26 cellular contexts compared by ENCODE assay signal in the genomic region with DNA sequence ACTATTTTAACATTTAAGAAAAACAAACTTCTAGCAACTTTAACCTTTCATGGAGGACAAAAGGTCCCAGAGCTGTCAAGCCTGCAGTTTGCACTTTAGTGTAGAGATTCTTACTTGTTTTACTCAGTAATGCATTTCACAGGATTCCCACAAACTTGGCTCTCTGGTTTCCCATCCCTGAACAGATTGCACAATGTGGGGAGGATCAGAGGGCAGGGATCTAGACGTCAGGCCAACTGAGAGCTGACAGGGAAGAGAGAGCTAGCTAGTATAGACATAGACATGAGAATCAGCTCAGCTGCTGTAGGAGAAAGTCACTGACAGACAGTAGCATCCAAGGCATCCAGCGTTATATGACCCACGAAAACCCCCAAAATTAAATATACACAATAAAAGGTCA. TPM values are rescaled to one million over a fixed set of nuclear protein-coding genes. Genes with fewer than 3 reads are reported as not detected.
DNase-seq lines count a peak whose midpoint lies in the region; ATAC-seq, FAIRE-seq and TF ChIP-seq lines count a peak whose summit lies in the region.
"Had no signal": no experiment of that assay in that cellular context is flagged by ENCODE, and none has a peak within 500 bp of the region (broad histone marks: within the 10 kb centered on the region; RNA-seq: fewer than 3 reads in every experiment).

No MANE protein-coding gene starts in this region.

- H3K36me3 ChIP-seq in brain microvascular endothelial cell (replicated peaks), result no peaks in the 10 kb centered on the region

- no peak overlapping the region for H3K4me2 ChIP-seq in A549

- TF ChIP-seq CTCF in A549 (IDR thresholded peaks at IDR 0.05), result no peak
- TF ChIP-seq CTCF in brain microvascular endothelial cell (IDR thresholded peaks at IDR 0.05; ENCODE audit: low read depth, low read length, missing control alignments), result no peak

- FAIRE-seq in A549 (lab: Jason Lieb, UNC), result no peak
- FAIRE-seq: islet of Langerhans had no signal

- DNase-seq in A549 (ENCODE audit: low read depth in 1 of 2, low spot score in 1 of 2), result peak in 1 of 2 experiments; percentile 16
- DNase-seq in HuH-7 (ENCODE audit: low spot score), result peak; percentile 68
- DNase-seq in brain microvascular endothelial cell, result peak; percentile 30
- DNase-seq in iris pigment epithelial cell (ENCODE audit: low read depth), result peak; percentile 84
- DNase-seq in HEK293T (ENCODE audit: extremely low spot score), result no peak
- no peak for DNase-seq in GDM1 (lab: John Stamatoyannopoulos, UW)
- DNase-seq: activated CD4-positive, alpha-beta memory T cell treated with anti-CD3 and anti-CD28 coated beads, Interleukin-2, amount 10 ng/mL, durations not matched to agents 7 days and 5 days; activated naive CD4-positive, alpha-beta T cell treated with anti-CD3 and anti-CD28 coated beads for 36 hours; activated T-cell treated with anti-CD3 and anti-CD28 coated beads, Interleukin-2, amount 50 U/mL, for 24 hours; CD4-positive, alpha-beta memory T cell; DMS79; erythroblast; heart right ventricle; KG1; natural killer cell; NCI-H1092 treated with DMSO at 0.1 percent for 48 hours; NCI-H524 treated with DMSO at 0.1 percent for 48 hours; posterior cingulate gyrus; SHP77; spleen had no signal

- H3K4me3 ChIP-seq in A549 (no peak overlapping the region), brain microvascular endothelial cell (ENCODE audit: low read depth, low read length) (no peak overlapping the region)
- H3K4me3 ChIP-seq: body of pancreas, heart right ventricle, spleen, suprapubic skin had no signal

- H3K9me3 ChIP-seq in A549, result peaks cover 3% of the 10 kb centered on the region; the same call in 1 of the 3 replicates
- H3K9me3 ChIP-seq: body of pancreas, suprapubic skin had no signal

- CTCF ChIA-PET in A549 (lab: Yijun Ruan, JAX) (interaction anchor here (0.6 to 1.1 kb wide), 2 partner anchors 14 to 426 kb away, joined by 3 read pairs; no protein-coding TSS in a partner anchor), HEK293T (lab: Yijun Ruan, JAX) (no interaction called here)

- POLR2A ChIA-PET in A549 (lab: Yijun Ruan, JAX), result no interaction called here
- POLR2A ChIA-PET in HEK293T (lab: Yijun Ruan, JAX), result interaction anchor here (0.6 kb wide), 1 partner anchor 18 kb away, joined by 3 read pairs; no protein-coding TSS in a partner anchor

- no peak for TF ChIP-seq EP300 in A549 (IDR thresholded peaks at IDR 0.05)

- ATAC-seq in A549 (0 out of 6 replicates have a peak, but pooled peaks of 1 of the 2 experiments have one; percentile 21), GM21723 (IDR thresholded peaks at IDR 0.05; ENCODE audit: unreplicated experiment) (no peak), GM21786 (IDR thresholded peaks at IDR 0.05; ENCODE audit: unreplicated experiment) (no peak)
- ATAC-seq: body of pancreas, heart right ventricle, natural killer cell had no signal

- H3K4me1 ChIP-seq in A549, result no peaks in the 10 kb centered on the region
- H3K4me1 ChIP-seq: body of pancreas, heart right ventricle, spleen, suprapubic skin had no signal

- 62% methylated on average over 3 of the region's 3 CpGs for WGBS in A549 (ENCODE audit: missing lambda C conversion rate)

- TF ChIP-seq RAD21 in A549 (conservative IDR thresholded peaks at IDR 0.05 in 1 of 2, IDR thresholded peaks at IDR 0.05 in 1 of 2), result no peak

- no peak for TF ChIP-seq POLR2A in A549 (IDR thresholded peaks at IDR 0.05; ENCODE audit: low read length)

- H3K27me3 ChIP-seq in brain microvascular endothelial cell (replicated peaks), result no peaks in the 10 kb centered on the region
- H3K27me3 ChIP-seq: body of pancreas, heart right ventricle, spleen, suprapubic skin had no signal

- in situ Hi-C loops in brain microvascular endothelial cell (cut with HindIII; ENCODE audit: low pct_ligation_motif_present, low sequenced_read_pairs), result no loop called here

- no peak overlapping the region for H3K27ac ChIP-seq in A549
- no peak overlapping the region for H3K27ac ChIP-seq in brain microvascular endothelial cell
- H3K27ac ChIP-seq: body of pancreas, heart right ventricle, HL-60, spleen, suprapubic skin had no signal

TF ChIP-seq in A549, 52 proteins besides CTCF, POLR2A, EP300 and RAD21:
- TF ChIP-seq SMC3 (IDR thresholded peaks at IDR 0.05) (no peak), PHF8 (IDR thresholded peaks at IDR 0.05; ENCODE audit: borderline replicate concordance, low read depth) (no peak), CEBPB (IDR thresholded peaks at IDR 0.05) (peak; percentile 30 to 50; a peak in 2 of 4 replicates)
- TF ChIP-seq, protein P1, sequence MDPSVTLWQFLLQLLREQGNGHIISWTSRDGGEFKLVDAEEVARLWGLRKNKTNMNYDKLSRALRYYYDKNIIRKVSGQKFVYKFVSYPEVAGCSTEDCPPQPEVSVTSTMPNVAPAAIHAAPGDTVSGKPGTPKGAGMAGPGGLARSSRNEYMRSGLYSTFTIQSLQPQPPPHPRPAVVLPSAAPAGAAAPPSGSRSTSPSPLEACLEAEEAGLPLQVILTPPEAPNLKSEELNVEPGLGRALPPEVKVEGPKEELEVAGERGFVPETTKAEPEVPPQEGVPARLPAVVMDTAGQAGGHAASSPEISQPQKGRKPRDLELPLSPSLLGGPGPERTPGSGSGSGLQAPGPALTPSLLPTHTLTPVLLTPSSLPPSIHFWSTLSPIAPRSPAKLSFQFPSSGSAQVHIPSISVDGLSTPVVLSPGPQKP (IDR thresholded peaks at IDR 0.05; ENCODE audit: low read depth, low read length), result no peak

TF ChIP-seq in HEK293T, 16 proteins besides CTCF, POLR2A, EP300 and RAD21:
- TF ChIP-seq SUZ12 (IDR thresholded peaks at IDR 0.05) (no peak), BHLHE40 (IDR thresholded peaks at IDR 0.05; ENCODE audit: borderline replicate concordance) (no peak), L3MBTL2 (conservative IDR thresholded peaks at IDR 0.05) (no peak), TARDBP (IDR thresholded peaks at IDR 0.05) (no peak), FOXA1 (IDR thresholded peaks at IDR 0.05) (no peak)

RNA-seq across cellular contexts. Expression of gene BNIP1, which starts 20.9 kb away (rescaled TPM):
- polyA plus RNA-seq in A549 (2011; rRNA removed), result 22.1 and 26.7 TPM in 2 replicates
- polyA plus RNA-seq in A549 (2012; cell fraction: cytosol; rRNA removed), result 17.7 and 19.0 TPM in 2 replicates
- polyA plus RNA-seq in A549 (2012; cell fraction: nucleus; rRNA removed), result 12.7 and 19.5 TPM in 2 replicates
- polyA plus RNA-seq in A549 (2017; fragmentation: RNase III; extraction: RNeasy Plus Mini Kit Qiagen cat#74134 plus additional on column Dnase treatment), result 15.8 to 17.3 TPM (median 16.7 TPM) in 3 replicates
- 11.7 and 13.4 TPM in 2 replicates for polyA minus RNA-seq in A549 (2011; rRNA and poly(A)+ RNA removed)

Comparison
In these comparisons a context has a peak if more than half of its experiments do, and no peak if none do; other contexts are left out.
1. DNase-seq: peak in HuH-7 (single experiment), brain microvascular endothelial cell (single experiment) and iris pigment epithelial cell (single experiment); none in HEK293T (single experiment) and GDM1 (single experiment).